Comparison of ENCODE assay signal across 7 cellular contexts in genomic region chr6:43926644-43927524, GRCh38.
DNase-seq lines count a peak whose midpoint lies in the region; ATAC-seq lines count a peak whose summit lies in the region.

No MANE protein-coding gene starts in this region.

- DNase-seq in H4 (ENCODE audit: low spot score) (peak; percentile 96), NCI-H2081 treated with DMSO at 0.1 percent for 48 hours (lab: John Stamatoyannopoulos, UW) (peak; percentile 1), amniotic epithelial cell (ENCODE audit: low read depth) (peak; percentile 96), left kidney (ENCODE audit: low read depth, low spot score) (peak; percentile 86), NK-92 (lab: John Stamatoyannopoulos, UW; ENCODE audit: unreplicated experiment) (no peak)

- no peak for ATAC-seq in HG02840 (IDR thresholded peaks at IDR 0.05; ENCODE audit: low FRiP score, unreplicated experiment)
- no peak for ATAC-seq in HG02852 (IDR thresholded peaks at IDR 0.05; ENCODE audit: unreplicated experiment)
